ENCODE assay signal across 22 cellular contexts in the genomic region with DNA sequence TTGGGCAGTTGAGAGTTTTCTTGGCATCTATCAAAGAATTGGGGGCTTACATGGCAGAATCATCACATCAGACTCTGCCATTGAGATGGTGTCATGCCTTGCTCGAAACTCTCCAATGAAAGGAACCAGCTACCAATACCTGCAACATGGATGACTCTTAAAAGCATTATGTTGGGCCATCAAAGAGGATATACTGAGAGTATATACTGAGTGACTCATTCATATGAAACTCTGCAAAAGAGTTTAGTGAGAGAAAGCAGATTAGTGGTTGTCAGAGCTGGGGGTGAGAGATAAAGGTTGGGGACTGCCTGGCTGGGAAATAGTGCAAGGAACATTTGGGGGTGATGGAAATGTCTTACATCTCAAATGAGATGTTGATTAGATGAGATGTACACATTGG. TPM values are rescaled to one million over a fixed set of nuclear protein-coding genes. Genes with fewer than 3 reads are reported as not detected.
DNase-seq lines count a peak whose midpoint lies in the region; ATAC-seq and TF ChIP-seq lines count a peak whose summit lies in the region.
"Had no signal": no experiment of that assay in that cellular context is flagged by ENCODE, and none has a peak within 500 bp of the region (broad histone marks: within the 10 kb centered on the region; RNA-seq: fewer than 3 reads in every experiment).

No MANE protein-coding gene starts in this region.

- TF ChIP-seq CTCF in esophagus squamous epithelium (IDR thresholded peaks at IDR 0.05): no peak

- H3K27ac ChIP-seq in esophagus squamous epithelium: no peak overlapping the region
- H3K27ac ChIP-seq: A549, Peyer's patch had no signal

- H3K27me3 ChIP-seq in esophagus squamous epithelium: peaks cover 0 to 11% (median 0%) of the 10 kb centered on the region in 4 donors
- H3K27me3 ChIP-seq: Peyer's patch had no signal

- WGBS in esophagus squamous epithelium, 2 donors: 78% methylated on average over 1 of the region's 1 CpG; no CpG with 5 or more reads in 1 of the 2 donors

- H3K4me3 Mint-ChIP-seq in activated T-cell treated with anti-CD3 and anti-CD28 coated beads, Interleukin-2, amount 50 U/mL, for 72 hours: no peak overlapping the region
- no peak overlapping the region for H3K4me3 Mint-ChIP-seq in activated T-helper 17 cell treated with anti-CD3 and anti-CD28 coated beads, Interleukin-2, amount 50 U/mL, for 72 hours
- H3K4me3 Mint-ChIP-seq: CD4-positive, alpha-beta memory T cell had no signal

- no peaks in the 10 kb centered on the region for H3K4me1 ChIP-seq in esophagus squamous epithelium
- H3K4me1 ChIP-seq: A549, Peyer's patch had no signal

- no peaks in the 10 kb centered on the region for H3K4me1 Mint-ChIP-seq in activated T-cell treated with anti-CD3 and anti-CD28 coated beads, Interleukin-2, amount 50 U/mL, for 72 hours (ENCODE audit: low read depth)
- H3K4me1 Mint-ChIP-seq in activated T-helper 17 cell treated with anti-CD3 and anti-CD28 coated beads, Interleukin-2, amount 50 U/mL, for 72 hours: no peaks in the 10 kb centered on the region
- H3K4me1 Mint-ChIP-seq: CD4-positive, alpha-beta memory T cell had no signal

- intact Hi-C loops in esophagus squamous epithelium (cut with DNase I): no loop called here

- no peak for TF ChIP-seq POLR2A in esophagus squamous epithelium (IDR thresholded peaks at IDR 0.05)

- no peaks in the 10 kb centered on the region for H3K36me3 Mint-ChIP-seq in activated T-cell treated with anti-CD3 and anti-CD28 coated beads, Interleukin-2, amount 50 U/mL, for 72 hours (ENCODE audit: insufficient read depth in 2 of 2)
- no peaks in the 10 kb centered on the region for H3K36me3 Mint-ChIP-seq in activated T-helper 17 cell treated with anti-CD3 and anti-CD28 coated beads, Interleukin-2, amount 50 U/mL, for 72 hours (ENCODE audit: low read depth)
- H3K36me3 Mint-ChIP-seq: CD4-positive, alpha-beta memory T cell had no signal

- no peaks in the 10 kb centered on the region for H3K9me3 ChIP-seq in esophagus squamous epithelium
- H3K9me3 ChIP-seq: A549, Peyer's patch had no signal

- H3K9me3 Mint-ChIP-seq in activated T-cell treated with anti-CD3 and anti-CD28 coated beads, Interleukin-2, amount 50 U/mL, for 72 hours: no peaks in the 10 kb centered on the region
- peaks cover 7% of the 10 kb centered on the region for H3K9me3 Mint-ChIP-seq in activated T-helper 17 cell treated with anti-CD3 and anti-CD28 coated beads, Interleukin-2, amount 50 U/mL, for 72 hours

- H3K4me3 ChIP-seq in esophagus squamous epithelium: no peak overlapping the region
- H3K4me3 ChIP-seq: A549, Peyer's patch had no signal

- no peak overlapping the region for H3K27ac Mint-ChIP-seq in activated T-cell treated with anti-CD3 and anti-CD28 coated beads, Interleukin-2, amount 50 U/mL, for 72 hours
- H3K27ac Mint-ChIP-seq in activated T-helper 17 cell treated with anti-CD3 and anti-CD28 coated beads, Interleukin-2, amount 50 U/mL, for 72 hours: no peak overlapping the region
- H3K27ac Mint-ChIP-seq: CD4-positive, alpha-beta memory T cell had no signal

- H3K27me3 Mint-ChIP-seq in activated T-cell treated with anti-CD3 and anti-CD28 coated beads, Interleukin-2, amount 50 U/mL, for 72 hours (ENCODE audit: low read depth): peaks cover under 1% of the 10 kb centered on the region
- peaks cover 22% of the 10 kb centered on the region for H3K27me3 Mint-ChIP-seq in activated T-helper 17 cell treated with anti-CD3 and anti-CD28 coated beads, Interleukin-2, amount 50 U/mL, for 72 hours

- H3K36me3 ChIP-seq in esophagus squamous epithelium: no peaks in the 10 kb centered on the region
- H3K36me3 ChIP-seq: Peyer's patch had no signal

- peak; percentile 25 to 33 for ATAC-seq in activated T-cell treated with anti-CD3 and anti-CD28 coated beads, Interleukin-2, amount 50 U/mL, for 72 hours (replicated peaks in 1 of 2)
- peak; percentile 60 for ATAC-seq in activated T-helper 17 cell treated with anti-CD3 and anti-CD28 coated beads, Interleukin-2, amount 50 U/mL, for 72 hours (replicated peaks)
- no peak for ATAC-seq in GM19455 (IDR thresholded peaks at IDR 0.05; ENCODE audit: unreplicated experiment)
- ATAC-seq: A549, Right ventricle myocardium inferior had no signal

- no peak for DNase-seq in activated T-cell treated with anti-CD3 and anti-CD28 coated beads, Interleukin-2, amount 50 U/mL, for 72 hours
- DNase-seq in activated T-cell treated with anti-CD3 and anti-CD28 coated beads, Interleukin-2, amount 50 U/mL, for 1 hour: no peak
- DNase-seq in HT1080 (ENCODE audit: low read depth) (peak; percentile 7), kidney tubule cell (ENCODE audit: low spot score) (peak; percentile 19), esophagus squamous epithelium (lab: John Stamatoyannopoulos, UW) (no peak)
- no peak for DNase-seq in stimulated activated CD4-positive, alpha-beta T cell treated with anti-CD3 and anti-CD28 coated beads, Interleukin-2, amount 100 ng/mL, for 48 hours
- DNase-seq: Calu3; CD4-positive, alpha-beta memory T cell; HCEC 1CT; NCI-H1092 treated with DMSO at 0.1 percent for 48 hours; NCI-H2081; NCI-H2171 treated with DMSO at 0.1 percent for 48 hours; NCI-H446; NCI-H69; Peyer's patch had no signal

RNA-seq across cellular contexts. Expression of a gene that starts 14.7 kb away (rescaled TPM):
- not detected for total RNA-seq in activated T-cell treated with anti-CD3 and anti-CD28 coated beads, Interleukin-2, amount 50 U/mL, for 72 hours
- not detected in 2 replicates for total RNA-seq in HT1080 (2014; rRNA removed; shearing (Covaris generic))
- not detected in 2 replicates for polyA plus RNA-seq in HT1080 (2015; cell fraction: cytosol; rRNA removed)
- not detected in 2 replicates for polyA plus RNA-seq in HT1080 (2015; cell fraction: nucleus; rRNA removed)
- not detected for total RNA-seq in activated T-helper 17 cell treated with anti-CD3 and anti-CD28 coated beads, Interleukin-2, amount 50 U/mL, for 72 hours
- total RNA-seq in esophagus squamous epithelium: not detected
- total RNA-seq: Calu3; CD4-positive, alpha-beta memory T cell; LHCN-M2; Peyer's patch; Right ventricle myocardium inferior; SK-MEL-5 had no signal
- polyA plus RNA-seq: A549; BJ; CD4-positive, alpha-beta memory T cell had no signal

Comparison
In these comparisons a context has a peak if more than half of its experiments do, and no peak if none do; other contexts are left out.
1. DNase-seq: peak in HT1080 (single experiment) and kidney tubule cell (single experiment); none in activated T-cell treated with anti-CD3 and anti-CD28 coated beads, Interleukin-2, amount 50 U/mL, for 72 hours (0 of 2), activated T-cell treated with anti-CD3 and anti-CD28 coated beads, Interleukin-2, amount 50 U/mL, for 1 hour (single experiment), esophagus squamous epithelium (single experiment) and stimulated activated CD4-positive, alpha-beta T cell treated with anti-CD3 and anti-CD28 coated beads, Interleukin-2, amount 100 ng/mL, for 48 hours (0 of 2).